18 cellular contexts compared by ENCODE assay signal in the genomic region with DNA sequence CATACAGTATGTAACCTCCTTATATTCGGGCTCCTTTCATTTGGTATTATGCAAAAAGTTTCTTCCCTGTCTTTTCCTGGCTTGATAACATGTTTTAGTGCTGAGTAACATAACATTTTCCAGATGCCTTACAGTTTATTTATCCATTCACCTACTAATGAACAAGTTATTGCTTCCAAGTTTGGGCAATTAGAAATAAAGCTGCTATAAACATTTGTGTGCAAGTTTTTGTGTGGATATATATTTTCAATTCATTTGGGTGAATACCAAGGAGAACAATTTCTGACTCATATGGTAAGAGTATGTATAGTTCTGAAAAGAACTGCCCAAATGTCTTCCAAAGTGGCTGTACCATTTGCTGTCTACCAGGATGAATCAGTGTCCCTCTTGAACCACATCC.
DNase-seq lines count a peak whose midpoint lies in the region; FAIRE-seq and TF ChIP-seq lines count a peak whose summit lies in the region.
"Had no signal": no experiment of that assay in that cellular context is flagged by ENCODE, and none has a peak within 500 bp of the region (broad histone marks: within the 10 kb centered on the region; RNA-seq: fewer than 3 reads in every experiment).

No MANE protein-coding gene starts in this region.

- TF ChIP-seq CTCF in bronchial epithelial cell (IDR thresholded peaks at IDR 0.05; ENCODE audit: insufficient read depth, low read length, severe bottlenecking) (no peak), tibial artery (IDR thresholded peaks at IDR 0.05) (no peak)

- no peak for FAIRE-seq in bronchial epithelial cell (lab: Jason Lieb, UNC)
- FAIRE-seq: D721Med, GM12891, GM18507 had no signal

- no peaks in the 10 kb centered on the region for H3K9me3 ChIP-seq in tibial artery

- H3K27me3 ChIP-seq in bronchial epithelial cell (ENCODE audit: control insufficient read depth, insufficient read depth, low read length) (no peaks in the 10 kb centered on the region), tibial artery (no peaks in the 10 kb centered on the region)

- no peak overlapping the region for H3K27ac ChIP-seq in tibial artery

- DNase-seq in HT1080 (ENCODE audit: low read depth) (peak; percentile 36), RKO (ENCODE audit: low spot score) (peak; percentile 2), bronchial epithelial cell (ENCODE audit: low read depth) (peak; percentile 16), NCI-H345 treated with DMSO at 0.1 percent for 48 hours (lab: John Stamatoyannopoulos, UW; ENCODE audit: unreplicated experiment) (no peak), COR-L47 (lab: John Stamatoyannopoulos, UW) (no peak), tibial artery (no peak)
- DNase-seq: C1 segment of cervical spinal cord; CD4-positive, CD25-positive, alpha-beta regulatory T cell; CD8-positive, alpha-beta T cell; DMS 273 treated with DMSO at 0.1 percent for 48 hours; DMS53; DMS79 treated with DMSO at 0.1 percent for 48 hours; GF-D8; H9 had no signal

- no peaks in the 10 kb centered on the region for H3K36me3 ChIP-seq in bronchial epithelial cell (ENCODE audit: control insufficient read depth, insufficient read depth, low read length)
- no peaks in the 10 kb centered on the region for H3K36me3 ChIP-seq in tibial artery

- no peaks in the 10 kb centered on the region for H3K4me1 ChIP-seq in tibial artery

- H3K4me3 ChIP-seq in bronchial epithelial cell (ENCODE audit: low read depth, low read length), result no peak overlapping the region
- H3K4me3 ChIP-seq in tibial artery, result no peak overlapping the region
- H3K4me3 ChIP-seq: GM23338 had no signal

- intact Hi-C loops in tibial artery (cut with DNase I; ENCODE audit: low total_unique reads), result no loop called here

Comparison
In these comparisons a context has a peak if more than half of its experiments do, and no peak if none do; other contexts are left out.
1. DNase-seq: peak in HT1080 (single experiment), RKO (single experiment) and bronchial epithelial cell (single experiment); none in NCI-H345 treated with DMSO at 0.1 percent for 48 hours (single experiment), COR-L47 (single experiment) and tibial artery (0 of 2).